8 cellular contexts compared by ENCODE assay signal in genomic region chr11:75667831-75668507, GRCh38. TPM values are rescaled to one million over a fixed set of nuclear protein-coding genes. Genes with fewer than 3 reads are reported as not detected.
DNase-seq lines count a peak whose midpoint lies in the region; FAIRE-seq and TF ChIP-seq lines count a peak whose summit lies in the region.

No MANE protein-coding gene starts in this region.

- H3K27ac ChIP-seq in iPS-20b (ENCODE audit: low read length) (no peak overlapping the region), sigmoid colon (peak overlapping the region; percentile 75 to 82 (median 80))

- H3K36me3 ChIP-seq in iPS-20b (ENCODE audit: insufficient read depth, low read depth, low read length) (no peaks in the 10 kb centered on the region), sigmoid colon (no peaks in the 10 kb centered on the region)

- H3K9me3 ChIP-seq in iPS-20b (ENCODE audit: insufficient read depth, low read depth, low read length) (no peaks in the 10 kb centered on the region), sigmoid colon (no peaks in the 10 kb centered on the region)

- H3K4me3 ChIP-seq in iPS-20b (ENCODE audit: low read length) (peak overlapping the region; percentile 64; the same call in 1 of the 2 replicates), sigmoid colon (peak overlapping the region; percentile 42 to 74 (median 62))

- TF ChIP-seq POLR2A in GM12892 (IDR thresholded peaks at IDR 0.05; ENCODE audit: low read depth, low read length) (no peak), sigmoid colon (IDR thresholded peaks at IDR 0.05) (no peak)

- TF ChIP-seq CTCF in brain (conservative IDR thresholded peaks at IDR 0.05) (no peak), sigmoid colon (IDR thresholded peaks at IDR 0.05) (no peak)

- peaks cover 10% of the 10 kb centered on the region for H3K36me3 Mint-ChIP-seq in brain

- H3K27me3 ChIP-seq in iPS-20b (ENCODE audit: insufficient read depth, low read length), result peaks cover 86% of the 10 kb centered on the region
- H3K27me3 ChIP-seq in sigmoid colon, result no peaks in the 10 kb centered on the region

- peak overlapping the region; percentile 95 to 99 (median 99) for H3K27ac Mint-ChIP-seq in brain

- H3K4me3 Mint-ChIP-seq in brain, result peak overlapping the region; percentile 96 to 99 (median 97)

- H3K4me1 ChIP-seq in iPS-20b (ENCODE audit: insufficient read depth, low read length) (peaks cover 21% of the 10 kb centered on the region; the same call in 1 of the 2 replicates), sigmoid colon (peaks cover 0 to 25% (median 20%) of the 10 kb centered on the region in 4 donors)

- WGBS in sigmoid colon, 2 donors, result 1% methylated on average over 77 of the region's 77 CpGs

- FAIRE-seq in GM12892 (lab: Jason Lieb, UNC), result peak; percentile 82

- intact Hi-C loops in sigmoid colon (cut with DNase I), result loop anchor here (5.0 kb wide), 2 partner anchors 86 to 121 kb away; no protein-coding TSS in a partner anchor

- H3K27me3 Mint-ChIP-seq in brain, result peaks cover 23% of the 10 kb centered on the region

- H3K4me1 Mint-ChIP-seq in brain, result peaks cover 51% of the 10 kb centered on the region

- TF ChIP-seq EP300 in sigmoid colon (IDR thresholded peaks at IDR 0.05), result no peak

- DNase-seq in AG08395 (ENCODE audit: low spot score) (peak; percentile 65), GM12892 (ENCODE audit: insufficient read length) (peak; percentile 55), NCI-H69 (lab: John Stamatoyannopoulos, UW) (peak; percentile 93), sigmoid colon (peak; percentile 79), dedifferentiated amniotic fluid mesenchymal stem cell (ENCODE audit: extremely low spot score) (no peak), SKM-1 treated with dmso at 0.1 percent for 144 hours (lab: John Stamatoyannopoulos, UW; ENCODE audit: unreplicated experiment) (no peak)

- no peak overlapping the region for H3K9ac ChIP-seq in iPS-20b (ENCODE audit: low read depth, low read length)

- peaks cover 0 to 6% (median 0%) of the 10 kb centered on the region in 5 experiments for H3K9me3 Mint-ChIP-seq in brain

RNA-seq across cellular contexts. Expression of gene MAP6, which starts 0.9 kb away (rescaled TPM):
- 0.17 TPM for polyA plus RNA-seq in GM12892 (2012; ENCODE audit: missing spikeins)
- polyA plus RNA-seq in brain (ENCODE audit: insufficient read depth, low read depth, low replicate concordance) (171 TPM), sigmoid colon (1 to 10 TPM in 1 of 3 donors, under 1 TPM in 1, not detected in 1; 0.60 to 2.0 TPM)
- total RNA-seq in sigmoid colon, result 10 to 100 TPM in 3 of 4 donors, 1 to 10 TPM in 1; 6.7 to 24.9 (median 16.6) TPM

RNA-seq across cellular contexts. Expression of gene MOGAT2, which starts 49.7 kb away (rescaled TPM):
- polyA plus RNA-seq in GM12892 (2012; ENCODE audit: missing spikeins), result 0.40 TPM
- polyA plus RNA-seq in brain (ENCODE audit: insufficient read depth, low read depth, low replicate concordance) (not detected), sigmoid colon (10 to 100 TPM; 26.4 to 98.5 (median 28.2) TPM)
- under 1 TPM in 1 of 4 donors, not detected in 3; 0.36 TPM for total RNA-seq in sigmoid colon

Comparison
In these comparisons a context has a peak if more than half of its experiments do, and no peak if none do; other contexts are left out.
1. DNase-seq: peak in AG08395 (single experiment), GM12892 (single experiment), NCI-H69 (single experiment) and sigmoid colon (single experiment); none in dedifferentiated amniotic fluid mesenchymal stem cell (single experiment) and SKM-1 treated with dmso at 0.1 percent for 144 hours (single experiment).
2. RNA of gene MAP6, which starts 0.9 kb away (polyA plus RNA-seq): 171 TPM in brain (single experiment); 0.60 to 2.0 TPM in sigmoid colon; every median in the first group is over 10 times any median in the second.
3. RNA of gene MOGAT2, which starts 49.7 kb away (polyA plus RNA-seq): 26.4 to 98.5 TPM in sigmoid colon; not detected in brain (single experiment); every median in the first group is over 10 times any median in the second.